14 cellular contexts compared by ENCODE assay signal in the genomic region with DNA sequence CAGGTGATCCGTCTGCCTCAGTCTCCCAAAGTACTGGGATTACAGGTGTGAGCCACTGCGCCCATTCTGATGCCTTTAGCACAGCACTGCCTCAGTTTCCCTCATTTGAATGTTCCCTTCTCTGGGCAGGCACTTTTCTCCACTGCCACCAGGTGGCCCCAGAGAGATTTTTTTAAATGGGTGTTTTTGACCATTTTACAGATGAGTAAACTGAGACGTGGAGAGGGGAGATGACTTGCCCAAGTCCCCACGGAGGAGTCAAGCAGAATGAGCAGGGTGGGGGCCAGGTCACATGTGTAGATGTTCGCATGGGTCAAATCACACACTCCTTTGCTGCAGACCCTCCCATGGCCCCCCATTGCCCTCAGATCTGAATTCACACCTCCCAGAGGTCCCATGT. TPM values are rescaled to one million over a fixed set of nuclear protein-coding genes. Genes with fewer than 3 reads are reported as not detected.
DNase-seq lines count a peak whose midpoint lies in the region; ATAC-seq and TF ChIP-seq lines count a peak whose summit lies in the region.
"Had no signal": no experiment of that assay in that cellular context is flagged by ENCODE, and none has a peak within 500 bp of the region (broad histone marks: within the 10 kb centered on the region; RNA-seq: fewer than 3 reads in every experiment).

No MANE protein-coding gene starts in this region.

- H3K36me3 ChIP-seq in heart right ventricle (no peaks in the 10 kb centered on the region), right atrium auricular region (no peaks in the 10 kb centered on the region), hepatocyte (replicated peaks; ENCODE audit: insufficient read depth, low read depth) (no peaks in the 10 kb centered on the region), upper lobe of left lung (no peaks in the 10 kb centered on the region)
- H3K36me3 ChIP-seq: BLaER1 treated with 17β-estradiol and CSF1 and Interleukin-3, amounts not matched to agents 10 nM and 100 nM; esophagus squamous epithelium had no signal

- H4K20me1 ChIP-seq in hepatocyte (ENCODE audit: insufficient read depth, poor library complexity, severe bottlenecking): no peaks in the 10 kb centered on the region

- DNase-seq in heart right ventricle (no peak), right atrium auricular region (ENCODE audit: low spot score) (no peak), hepatocyte (ENCODE audit: low spot score) (no peak), upper lobe of left lung (no peak), hepatic stellate cell (ENCODE audit: low spot score) (no peak)
- DNase-seq in T-helper 2 cell treated with Interferon-gamma antibody and Interleukin-4, amounts not matched to agents 5 μg/mL and 100 μg/mL, for 36 hours (ENCODE audit: low spot score): no peak
- no peak for DNase-seq in activated CD4-positive, CD25-positive, alpha-beta regulatory T cell treated with anti-CD3 and anti-CD28 coated beads, Interleukin-2, amount 50 U/mL, for 72 hours
- DNase-seq: activated naive CD8-positive, alpha-beta T cell treated with anti-CD3 and anti-CD28 coated beads, Interleukin-2, amount 10 ng/mL, durations not matched to agents 7 days and 5 days; esophagus squamous epithelium; GOT3 had no signal

- H3K27me3 ChIP-seq in heart right ventricle (peaks cover 13 to 91% (median 75%) of the 10 kb centered on the region in 7 donors), right atrium auricular region (peaks cover 0 to 12% of the 10 kb centered on the region in 2 donors), hepatocyte (peaks cover 12% of the 10 kb centered on the region), upper lobe of left lung (peaks cover 3 to 26% (median 10%) of the 10 kb centered on the region in 4 donors)

- no peak overlapping the region for H3K27ac Mint-ChIP-seq in T-helper 2 cell treated with Interferon-gamma antibody and Interleukin-4, amounts not matched to agents 5 μg/mL and 100 μg/mL, for 36 hours
- H3K27ac Mint-ChIP-seq: activated naive CD8-positive, alpha-beta T cell treated with anti-CD3 and anti-CD28 coated beads, Interleukin-2, amount 10 ng/mL, durations not matched to agents 7 days and 5 days; stimulated activated naive CD8-positive, alpha-beta T cell treated with anti-CD3 and anti-CD28 coated beads, Interleukin-15, Interleukin-2, amounts not matched to agents 100 ng/mL and 50 ng/mL, for 24 hours had no signal

- H3K27me3 Mint-ChIP-seq in T-helper 2 cell treated with Interferon-gamma antibody and Interleukin-4, amounts not matched to agents 5 μg/mL and 100 μg/mL, for 36 hours (ENCODE audit: low read depth): peaks cover 62% of the 10 kb centered on the region

- H3K4me3 Mint-ChIP-seq in T-helper 2 cell treated with Interferon-gamma antibody and Interleukin-4, amounts not matched to agents 5 μg/mL and 100 μg/mL, for 36 hours: no peak overlapping the region
- H3K4me3 Mint-ChIP-seq: activated naive CD8-positive, alpha-beta T cell treated with anti-CD3 and anti-CD28 coated beads, Interleukin-2, amount 10 ng/mL, durations not matched to agents 7 days and 5 days; stimulated activated naive CD8-positive, alpha-beta T cell treated with anti-CD3 and anti-CD28 coated beads, Interleukin-15, Interleukin-2, amounts not matched to agents 100 ng/mL and 50 ng/mL, for 24 hours had no signal

- peaks cover 17 to 41% (median 34%) of the 10 kb centered on the region in 9 donors for H3K4me1 ChIP-seq in heart right ventricle
- peaks cover 0 to 44% of the 10 kb centered on the region in 2 donors for H3K4me1 ChIP-seq in right atrium auricular region
- H3K4me1 ChIP-seq in hepatocyte (ENCODE audit: insufficient read depth): peaks cover 5% of the 10 kb centered on the region
- peaks cover 17 to 38% (median 26%) of the 10 kb centered on the region in 4 donors for H3K4me1 ChIP-seq in upper lobe of left lung

- 69 to 78% methylated on average over 5 of the region's 5 CpGs for WGBS in heart right ventricle, 2 donors
- WGBS in hepatocyte (ENCODE audit: low lambda C conversion rate, missing lambda C conversion rate): 78% methylated on average over 5 of the region's 5 CpGs
- WGBS in upper lobe of left lung, 2 donors: 70 to 79% methylated on average over 5 of the region's 5 CpGs

- no peaks in the 10 kb centered on the region for H3K79me2 ChIP-seq in hepatocyte

- H3K4me3 ChIP-seq in heart right ventricle (no peak overlapping the region), right atrium auricular region (no peak overlapping the region), hepatocyte (no peak overlapping the region), upper lobe of left lung (no peak overlapping the region)
- H3K4me3 ChIP-seq: BLaER1 treated with 17β-estradiol and CSF1 and Interleukin-3, amounts not matched to agents 10 nM and 100 nM; esophagus squamous epithelium had no signal

- intact Hi-C loops in heart right ventricle (cut with DNase I): no loop called here

- peaks cover 5% of the 10 kb centered on the region for H3K4me1 Mint-ChIP-seq in T-helper 2 cell treated with Interferon-gamma antibody and Interleukin-4, amounts not matched to agents 5 μg/mL and 100 μg/mL, for 36 hours (ENCODE audit: low read depth)

- TF ChIP-seq CTCF in heart right ventricle (IDR thresholded peaks at IDR 0.05) (peak in 7 of 9 donors; percentile 10 to 51 (median 32)), right atrium auricular region (IDR thresholded peaks at IDR 0.05) (peak in 1 of 2 donors; percentile 38), VCaP (conservative IDR thresholded peaks at IDR 0.05) (peak; percentile 68), hepatocyte (IDR thresholded peaks at IDR 0.05; ENCODE audit: poor library complexity) (peak; percentile 24), upper lobe of left lung (IDR thresholded peaks at IDR 0.05) (peak in 4 of 6 experiments; percentile 23 to 40 (median 31))

- H3K9me2 ChIP-seq in hepatocyte (replicated peaks; ENCODE audit: insufficient read depth): no peaks in the 10 kb centered on the region

- no peak for ATAC-seq in heart right ventricle
- no peak for ATAC-seq in upper lobe of left lung (ENCODE audit: low FRiP score in 2 of 2)

- H3K4me2 ChIP-seq in hepatocyte: no peak overlapping the region

- no peak overlapping the region for H2AFZ ChIP-seq in hepatocyte

- H3K36me3 Mint-ChIP-seq in T-helper 2 cell treated with Interferon-gamma antibody and Interleukin-4, amounts not matched to agents 5 μg/mL and 100 μg/mL, for 36 hours (ENCODE audit: low read depth): no peaks in the 10 kb centered on the region

- H3K9me3 Mint-ChIP-seq in T-helper 2 cell treated with Interferon-gamma antibody and Interleukin-4, amounts not matched to agents 5 μg/mL and 100 μg/mL, for 36 hours: no peaks in the 10 kb centered on the region

- no peak for TF ChIP-seq EP300 in upper lobe of left lung (IDR thresholded peaks at IDR 0.05)

- H3K9me3 ChIP-seq in heart right ventricle (peaks cover 0 to 13% (median 6%) of the 10 kb centered on the region in 11 donors), right atrium auricular region (peaks cover 0 to 12% of the 10 kb centered on the region in 2 donors), hepatocyte (ENCODE audit: low read depth) (no peaks in the 10 kb centered on the region), upper lobe of left lung (peaks cover 0 to 8% (median 5%) of the 10 kb centered on the region in 4 donors)

- H3K27ac ChIP-seq in heart right ventricle (no peak overlapping the region), right atrium auricular region (no peak overlapping the region), VCaP (no peak overlapping the region), hepatocyte (no peak overlapping the region), upper lobe of left lung (no peak overlapping the region)
- H3K27ac ChIP-seq: BLaER1 treated with 17β-estradiol and CSF1 and Interleukin-3, amounts not matched to agents 10 nM and 100 nM; esophagus squamous epithelium had no signal

- TF ChIP-seq POLR2A in upper lobe of left lung (IDR thresholded peaks at IDR 0.05): no peak

RNA-seq across cellular contexts. Expression of gene PDE4C, which starts 3.2 kb away (rescaled TPM):
- total RNA-seq in heart right ventricle (1 to 10 TPM in 4 of 10 donors, under 1 TPM in 6; 0.30 to 4.2 (median 0.85) TPM), right atrium auricular region (1 to 10 TPM in 1 of 2 donors, not detected in 1; 1.4 TPM), hepatocyte (0.43 and 0.72 TPM in 2 replicates), upper lobe of left lung (100 to 1,000 TPM in 1 of 6 donors, 10 to 100 TPM in 4, 1 to 10 TPM in 1; 6.4 to 479 (median 21.0) TPM)
- polyA plus RNA-seq in heart right ventricle (1 to 10 TPM; 1.2 to 6.3 TPM), hepatocyte (0.10 and 0.47 TPM in 2 replicates)
- total RNA-seq: mesenteric fat pad had no signal

RNA-seq across cellular contexts. Expression of gene RAB3A, which starts 25.6 kb away (rescaled TPM):
- 10 to 100 TPM; 24.1 to 36.3 (median 31.4) TPM for total RNA-seq in heart right ventricle
- polyA plus RNA-seq in heart right ventricle: 10 to 100 TPM in 1 of 2 donors, 1 to 10 TPM in 1; 7.8 to 16.7 TPM
- total RNA-seq in right atrium auricular region: 10 to 100 TPM in 1 of 2 donors, 1 to 10 TPM in 1; 8.6 to 27.0 TPM
- 0.60 and 2.2 TPM in 2 replicates for total RNA-seq in hepatocyte
- 2.6 and 3.0 TPM in 2 replicates for polyA plus RNA-seq in hepatocyte
- total RNA-seq in upper lobe of left lung: 1 to 10 TPM in 5 of 6 donors, under 1 TPM in 1; 0.46 to 5.0 (median 3.4) TPM

RNA-seq across cellular contexts. Expression of gene MPV17L2, which starts 36.5 kb away (rescaled TPM):
- 10 to 100 TPM; 10.6 to 16.5 (median 14.5) TPM for total RNA-seq in heart right ventricle
- 10 to 100 TPM; 23.0 to 61.9 TPM for polyA plus RNA-seq in heart right ventricle
- total RNA-seq in right atrium auricular region: 10 to 100 TPM; 28.3 to 40.8 TPM
- 31.8 and 36.9 TPM in 2 replicates for total RNA-seq in hepatocyte
- 22.4 and 26.0 TPM in 2 replicates for polyA plus RNA-seq in hepatocyte
- total RNA-seq in upper lobe of left lung: 10 to 100 TPM; 10.7 to 18.8 (median 13.3) TPM

RNA-seq across cellular contexts. Expression of gene IQCN, which starts 44.8 kb away (rescaled TPM):
- total RNA-seq in heart right ventricle (1 to 10 TPM in 5 of 10 donors, under 1 TPM in 5; 0.49 to 1.5 (median 0.96) TPM), right atrium auricular region (1 to 10 TPM in 1 of 2 donors, under 1 TPM in 1; 0.52 to 1.5 TPM), hepatocyte (3.7 and 3.9 TPM in 2 replicates), upper lobe of left lung (10 to 100 TPM in 3 of 6 donors, 1 to 10 TPM in 3; 6.3 to 58.7 (median 11.7) TPM)
- polyA plus RNA-seq in heart right ventricle (1 to 10 TPM in 1 of 2 donors, under 1 TPM in 1; 0.17 to 7.8 TPM), hepatocyte (1.5 and 2.3 TPM in 2 replicates)

RNA-seq across cellular contexts. Expression of gene JUND, which starts 51.9 kb away (rescaled TPM):
- total RNA-seq in heart right ventricle (100 to 1,000 TPM in 9 of 10 donors, 10 to 100 TPM in 1; 93.7 to 195 (median 133) TPM), right atrium auricular region (100 to 1,000 TPM; 240 to 420 TPM), hepatocyte (307 and 379 TPM in 2 replicates), upper lobe of left lung (1,000 to 10,000 TPM in 1 of 6 donors, 100 to 1,000 TPM in 5; 281 to 1,101 (median 639) TPM)
- polyA plus RNA-seq in heart right ventricle (100 to 1,000 TPM; 103 to 278 TPM), hepatocyte (698 and 768 TPM in 2 replicates)
